ENCODE assay signal across 9 cellular contexts in the genomic region with DNA sequence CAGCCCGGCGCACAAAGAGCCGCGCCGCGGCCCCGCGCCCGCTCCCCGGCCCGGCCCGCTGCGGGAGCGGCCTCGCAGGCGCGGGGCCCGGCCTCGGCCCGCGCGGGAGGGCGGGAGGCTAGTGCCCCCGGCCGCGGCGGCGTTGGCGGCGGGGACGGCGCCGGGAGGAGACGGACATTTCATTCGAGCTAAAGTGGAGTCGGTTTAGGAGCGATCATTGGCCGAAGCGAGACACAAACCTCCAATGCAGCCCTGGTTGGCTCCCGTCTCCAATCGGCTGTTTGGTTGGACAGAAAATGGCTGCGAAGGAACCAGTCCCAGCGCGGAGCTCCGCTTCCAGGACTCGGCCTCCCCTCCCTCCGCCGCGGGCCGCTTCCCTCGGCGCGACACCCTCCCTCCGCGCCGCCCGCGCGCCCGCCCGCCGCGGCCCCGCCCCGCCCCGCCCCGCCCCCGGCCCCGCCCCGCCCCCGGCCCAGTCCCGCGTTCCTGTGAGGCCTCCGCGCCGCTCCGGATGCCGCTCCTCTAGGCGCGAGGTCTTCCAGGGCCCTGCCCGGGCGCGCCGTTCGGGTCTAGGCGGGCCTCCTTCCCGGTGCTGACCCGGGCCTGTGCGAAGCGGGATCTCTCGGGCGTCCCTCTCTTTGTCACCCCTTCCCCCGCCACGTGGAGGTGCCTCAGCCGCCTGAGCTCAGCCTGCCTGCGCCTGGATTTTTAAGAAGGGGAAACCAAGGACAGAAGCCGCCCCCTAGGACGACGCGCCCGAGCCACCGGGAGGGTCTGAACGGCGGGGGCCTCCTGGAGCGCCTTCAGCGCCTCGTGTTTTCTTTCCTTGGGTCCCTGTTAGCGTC. TPM values are rescaled to one million over a fixed set of nuclear protein-coding genes. Genes with fewer than 3 reads are reported as not detected.
DNase-seq lines count a peak whose midpoint lies in the region; ATAC-seq, FAIRE-seq and TF ChIP-seq lines count a peak whose summit lies in the region.
"Had no signal": no experiment of that assay in that cellular context is flagged by ENCODE, and none has a peak within 500 bp of the region (broad histone marks: within the 10 kb centered on the region; RNA-seq: fewer than 3 reads in every experiment).

A gene (minus strand): TSS at position 309 of the 845 bp plus-strand sequence. CDS start 2,757 bp downstream, outside the sequence.

- H3K36me3 ChIP-seq in keratinocyte (ENCODE audit: control insufficient read depth in 2 of 2, extremely low read depth in 1 of 2, insufficient read depth in 2 of 2, low read length in 2 of 2), result peaks cover 2 to 5% of the 10 kb centered on the region in 2 experiments

- H3K4me1 ChIP-seq in keratinocyte (ENCODE audit: control insufficient read depth, extremely low read depth, insufficient read depth, low read length), result peaks cover 11% of the 10 kb centered on the region

- H3K4me3 ChIP-seq in AG09309 (ENCODE audit: control insufficient read depth, low read depth, low read length) (peak within 1 kb of the TSS; percentile 70), keratinocyte (ENCODE audit: control insufficient read depth in 2 of 3, extremely low read depth in 1 of 3, insufficient read depth in 2 of 3, low read depth in 1 of 3, low read length in 3 of 3) (peak within 1 kb of the TSS; percentile 59 to 83 (median 77))

- ATAC-seq in GM19025 (IDR thresholded peaks at IDR 0.05; ENCODE audit: low read depth, unreplicated experiment) (peak; percentile 85), HG03342 (IDR thresholded peaks at IDR 0.05; ENCODE audit: unreplicated experiment) (peak; percentile 90)
- ATAC-seq in activated CD4-positive, CD25-positive, alpha-beta regulatory T cell treated with anti-CD3 and anti-CD28 coated beads, Interleukin-2, amount 50 U/mL, for 24 hours, result peak; percentile 97

- no peaks in the 10 kb centered on the region for H3K9me3 ChIP-seq in keratinocyte (ENCODE audit: control insufficient read depth, low read depth, low read length)

- TF ChIP-seq CTCF in AG09309 (IDR thresholded peaks at IDR 0.05; ENCODE audit: control insufficient read depth, insufficient read depth, low read depth, low read length, missing control alignments) (no peak), keratinocyte (optimal IDR thresholded peaks at IDR 0.05 in 1 of 3, IDR thresholded peaks at IDR 0.05 in 1 of 3, conservative IDR thresholded peaks at IDR 0.05 in 1 of 3; ENCODE audit: extremely low read depth in 1 of 3, insufficient read depth in 2 of 3, low read length in 3 of 3) (no peak)

- peak within 1 kb of the TSS; percentile 45 for H3K27ac ChIP-seq in keratinocyte (ENCODE audit: control insufficient read depth, insufficient read depth, low read length)

- DNase-seq in AG09309 (ENCODE audit: low read depth), result peak; percentile 88
- peak; percentile 90 to 95 for DNase-seq in NCI-H446 (lab: John Stamatoyannopoulos, UW)
- DNase-seq in cerebellar cortex (ENCODE audit: low spot score), result peak; percentile 99
- peak; percentile 46 for DNase-seq in keratinocyte (ENCODE audit: low read depth, low spot score)
- DNase-seq in stimulated activated CD4-positive, alpha-beta T cell treated with anti-CD3 and anti-CD28 coated beads, Interleukin-15, amount 100 ng/mL, for 1 hour (ENCODE audit: low read depth in 1 of 2, low spot score in 1 of 2), result peak; percentile 85 to 86

- dilution Hi-C loops in keratinocyte (cut with MboI; ENCODE audit: extremely low pct_ligation_motif_present, low sequenced_read_pairs), result no loop called here

- H3K79me2 ChIP-seq in keratinocyte (ENCODE audit: control insufficient read depth, insufficient read depth, low read length), result peaks cover 15% of the 10 kb centered on the region

- H3K9ac ChIP-seq in keratinocyte (ENCODE audit: control insufficient read depth, extremely low read depth, insufficient read depth, low read length), result peak within 1 kb of the TSS; percentile 85

- no peaks in the 10 kb centered on the region for H3K27me3 ChIP-seq in keratinocyte (ENCODE audit: control insufficient read depth, extremely low read depth, insufficient read depth, low read length)

- peak; percentile 74 for FAIRE-seq in keratinocyte (lab: Jason Lieb, UNC)
- FAIRE-seq: TTC549 had no signal

- H4K20me1 ChIP-seq in keratinocyte (ENCODE audit: control insufficient read depth, extremely low read depth, insufficient read depth, low read length), result no peaks in the 10 kb centered on the region

- peak within 1 kb of the TSS; percentile 78 for H2AFZ ChIP-seq in keratinocyte (ENCODE audit: control insufficient read depth, low read length)

- H3K9me1 ChIP-seq in keratinocyte (ENCODE audit: control insufficient read depth, extremely low read depth, insufficient read depth, low read length), result peaks cover 4% of the 10 kb centered on the region

- H3K4me2 ChIP-seq in keratinocyte (ENCODE audit: control insufficient read depth, extremely low read depth, insufficient read depth, low read depth, low read length), result peak within 1 kb of the TSS; percentile 60

RNA-seq across cellular contexts. Expression of the gene that starts here (rescaled TPM):
- polyA plus RNA-seq in keratinocyte, result 9.4 to 22.8 TPM (median 11.0 TPM) in 3 replicates
- polyA plus RNA-seq in keratinocyte (2011; ENCODE audit: low read depth), result 21.7 TPM
- polyA plus RNA-seq in keratinocyte (2011; cell fraction: cytosol; rRNA removed), result 8.8 and 12.8 TPM in 2 replicates
- 9.8 and 13.5 TPM in 2 replicates for polyA plus RNA-seq in keratinocyte (2011; cell fraction: nucleus; rRNA removed)
- polyA plus RNA-seq in keratinocyte (2012; ENCODE audit: low replicate concordance), result 11.5 and 13.0 TPM in 2 replicates
- polyA minus RNA-seq in keratinocyte, result 2.9 to 14.1 TPM (median 3.5 TPM) in 3 replicates
- 5.8 TPM for polyA minus RNA-seq in keratinocyte (2011; cell fraction: cytosol; rRNA and poly(A)+ RNA removed)
- 3.3 and 4.7 TPM in 2 replicates for polyA minus RNA-seq in keratinocyte (2011; cell fraction: nucleus; rRNA and poly(A)+ RNA removed)

Comparison
In these comparisons a context has a peak if more than half of its experiments do, and no peak if none do; other contexts are left out.
1. Peak in every context shown above with its lines: DNase-seq, ATAC-seq, H3K4me3 ChIP-seq and H3K27ac ChIP-seq.
2. DNase-seq: peak in every context shown above with its lines; median percentile 99 in cerebellar cortex; 92 in NCI-H446; 88 in AG09309; 86 in stimulated activated CD4-positive, alpha-beta T cell treated with anti-CD3 and anti-CD28 coated beads, Interleukin-15, amount 100 ng/mL, for 1 hour; 46 in keratinocyte.